In genomic region chr5:144191998-144192397, GRCh38 we compare ENCODE assay signal across 8 cellular contexts. TPM values are rescaled to one million over a fixed set of nuclear protein-coding genes. Genes with fewer than 3 reads are reported as not detected.
DNase-seq lines count a peak whose midpoint lies in the region; ATAC-seq and TF ChIP-seq lines count a peak whose summit lies in the region.

No MANE protein-coding gene starts in this region.

- H3K36me3 Mint-ChIP-seq in activated CD8-positive, alpha-beta memory T cell treated with anti-CD3 and anti-CD28 coated beads, Interleukin-2, amount 10 ng/mL, durations not matched to agents 7 days and 5 days = no peaks in the 10 kb centered on the region
- H3K36me3 Mint-ChIP-seq in neural progenitor cell = no peaks in the 10 kb centered on the region

- H3K4me1 Mint-ChIP-seq in activated CD8-positive, alpha-beta memory T cell treated with anti-CD3 and anti-CD28 coated beads, Interleukin-2, amount 10 ng/mL, durations not matched to agents 7 days and 5 days = peaks cover 46% of the 10 kb centered on the region
- H3K4me1 Mint-ChIP-seq in neural progenitor cell = no peaks in the 10 kb centered on the region

- H3K27ac ChIP-seq in neural progenitor cell = no peak overlapping the region

- no peak overlapping the region for H3K27ac Mint-ChIP-seq in activated CD8-positive, alpha-beta memory T cell treated with anti-CD3 and anti-CD28 coated beads, Interleukin-2, amount 10 ng/mL, durations not matched to agents 7 days and 5 days
- H3K27ac Mint-ChIP-seq in neural progenitor cell = no peak overlapping the region

- H3K9me3 Mint-ChIP-seq in activated CD8-positive, alpha-beta memory T cell treated with anti-CD3 and anti-CD28 coated beads, Interleukin-2, amount 10 ng/mL, durations not matched to agents 7 days and 5 days (ENCODE audit: low read depth) = no peaks in the 10 kb centered on the region
- H3K9me3 Mint-ChIP-seq in neural progenitor cell = no peaks in the 10 kb centered on the region

- peak; percentile 50 for DNase-seq in activated CD8-positive, alpha-beta memory T cell treated with anti-CD3 and anti-CD28 coated beads, Interleukin-2, amount 10 ng/mL, durations not matched to agents 7 days and 5 days
- DNase-seq in activated CD8-positive, alpha-beta memory T cell treated with anti-CD3 and anti-CD28 coated beads, Interleukin-2, amount 50 U/mL, for 4 hours = no peak
- DNase-seq in SK-MEL-5 (ENCODE audit: low read depth, low spot score) (peak; percentile 83), epithelial cell of proximal tubule (ENCODE audit: low read depth) (peak; percentile 42), neural progenitor cell (ENCODE audit: low spot score) (peak; percentile 48), NCI-H2081 treated with DMSO at 0.1 percent for 48 hours (lab: John Stamatoyannopoulos, UW) (no peak)

- no peaks in the 10 kb centered on the region for H3K9me3 ChIP-seq in neural progenitor cell (ENCODE audit: low read depth)

- peak; percentile 62 for TF ChIP-seq CTCF in epithelial cell of proximal tubule (conservative IDR thresholded peaks at IDR 0.05; ENCODE audit: low read depth, low read length)
- TF ChIP-seq CTCF in neural progenitor cell (IDR thresholded peaks at IDR 0.05) = peak; percentile 61

- no peaks in the 10 kb centered on the region for H3F3A ChIP-seq in neural progenitor cell (ENCODE audit: low read depth)

- H2AFZ ChIP-seq in neural progenitor cell (replicated peaks) = no peak overlapping the region

- H4K20me1 ChIP-seq in neural progenitor cell (ENCODE audit: low read depth) = no peaks in the 10 kb centered on the region

- peak; percentile 79 for ATAC-seq in activated CD8-positive, alpha-beta memory T cell treated with anti-CD3 and anti-CD28 coated beads, Interleukin-2, amount 10 ng/mL, durations not matched to agents 7 days and 5 days
- ATAC-seq in GM21367 (IDR thresholded peaks at IDR 0.05; ENCODE audit: unreplicated experiment) = peak; percentile 91
- ATAC-seq in HG03521 (IDR thresholded peaks at IDR 0.05; ENCODE audit: unreplicated experiment) = peak; percentile 93

- CTCF ChIA-PET in activated CD8-positive, alpha-beta memory T cell treated with anti-CD3 and anti-CD28 coated beads, Interleukin-2, amount 10 ng/mL, durations not matched to agents 7 days and 5 days (lab: Charles Lee) = interaction anchor here (0.7 to 3.8 kb wide), 10 partner anchors 8 to 1475 kb away, joined by 3 to 27 read pairs (median 3); partner anchors contain the start of genes KCTD16 and YIPF5

- H3K27me3 ChIP-seq in neural progenitor cell = no peaks in the 10 kb centered on the region

- H3K79me2 ChIP-seq in neural progenitor cell (ENCODE audit: low read depth) = no peaks in the 10 kb centered on the region

- no peak overlapping the region for H3K4me3 Mint-ChIP-seq in activated CD8-positive, alpha-beta memory T cell treated with anti-CD3 and anti-CD28 coated beads, Interleukin-2, amount 10 ng/mL, durations not matched to agents 7 days and 5 days
- H3K4me3 Mint-ChIP-seq in neural progenitor cell = no peak overlapping the region

- in situ Hi-C loops in SK-MEL-5 (cut with HindIII; ENCODE audit: low pct_unique_long_range_greater_than_20kb, low sequenced_read_pairs) = no loop called here

- no peak overlapping the region for H3K9ac ChIP-seq in neural progenitor cell

- H3K4me3 ChIP-seq in epithelial cell of proximal tubule (ENCODE audit: low read depth, low read length) = no peak overlapping the region
- H3K4me3 ChIP-seq in neural progenitor cell = no peak overlapping the region

- H3K27me3 Mint-ChIP-seq in activated CD8-positive, alpha-beta memory T cell treated with anti-CD3 and anti-CD28 coated beads, Interleukin-2, amount 10 ng/mL, durations not matched to agents 7 days and 5 days = no peaks in the 10 kb centered on the region
- H3K27me3 Mint-ChIP-seq in neural progenitor cell (ENCODE audit: insufficient read depth, low read depth) = no peaks in the 10 kb centered on the region

- H3K4me2 ChIP-seq in neural progenitor cell = no peak overlapping the region

- H3K4me1 ChIP-seq in neural progenitor cell = no peaks in the 10 kb centered on the region

- H3K36me3 ChIP-seq in neural progenitor cell = no peaks in the 10 kb centered on the region

RNA-seq across cellular contexts. Expression of gene KCTD16, which starts 21.3 kb away (rescaled TPM):
- total RNA-seq in activated CD8-positive, alpha-beta memory T cell treated with anti-CD3 and anti-CD28 coated beads, Interleukin-2, amount 10 ng/mL, durations not matched to agents 7 days and 5 days = under 1 TPM; 0.12 to 0.19 TPM
- 0.03 TPM in 1 of 2 replicates, not detected in the other for total RNA-seq in SK-MEL-5 (2014; rRNA removed; shearing (Covaris generic))
- not detected in 2 replicates for polyA plus RNA-seq in SK-MEL-5 (2015; cell fraction: cytosol; rRNA removed)
- not detected in 2 replicates for polyA plus RNA-seq in SK-MEL-5 (2015; cell fraction: nucleus; rRNA removed)
- total RNA-seq in epithelial cell of proximal tubule (0.06 and 0.14 TPM in 2 replicates), neural progenitor cell (ENCODE audit: low replicate concordance) (1.1 and 1.6 TPM in 2 replicates)

RNA-seq across cellular contexts. Expression of gene YIPF5, which starts 21.5 kb away (rescaled TPM):
- 10 to 100 TPM; 26.9 to 34.3 TPM for total RNA-seq in activated CD8-positive, alpha-beta memory T cell treated with anti-CD3 and anti-CD28 coated beads, Interleukin-2, amount 10 ng/mL, durations not matched to agents 7 days and 5 days
- total RNA-seq in SK-MEL-5 (2014; rRNA removed; shearing (Covaris generic)) = 48.6 and 50.7 TPM in 2 replicates
- 35.7 and 37.8 TPM in 2 replicates for polyA plus RNA-seq in SK-MEL-5 (2015; cell fraction: cytosol; rRNA removed)
- polyA plus RNA-seq in SK-MEL-5 (2015; cell fraction: nucleus; rRNA removed) = 21.0 and 24.1 TPM in 2 replicates
- total RNA-seq in epithelial cell of proximal tubule (19.7 and 37.6 TPM in 2 replicates), neural progenitor cell (ENCODE audit: low replicate concordance) (48.3 and 65.6 TPM in 2 replicates)

Comparison
In these comparisons a context has a peak if more than half of its experiments do, and no peak if none do; other contexts are left out.
1. DNase-seq: peak in activated CD8-positive, alpha-beta memory T cell treated with anti-CD3 and anti-CD28 coated beads, Interleukin-2, amount 10 ng/mL, durations not matched to agents 7 days and 5 days (single experiment), SK-MEL-5 (single experiment), epithelial cell of proximal tubule (single experiment) and neural progenitor cell (single experiment); none in activated CD8-positive, alpha-beta memory T cell treated with anti-CD3 and anti-CD28 coated beads, Interleukin-2, amount 50 U/mL, for 4 hours (single experiment) and NCI-H2081 treated with DMSO at 0.1 percent for 48 hours (single experiment).
2. Peak in every context shown above with its lines, with median percentiles within 50 percentile points of each other: ATAC-seq.